Comparison of ENCODE assay signal across 32 cellular contexts in the genomic region with DNA sequence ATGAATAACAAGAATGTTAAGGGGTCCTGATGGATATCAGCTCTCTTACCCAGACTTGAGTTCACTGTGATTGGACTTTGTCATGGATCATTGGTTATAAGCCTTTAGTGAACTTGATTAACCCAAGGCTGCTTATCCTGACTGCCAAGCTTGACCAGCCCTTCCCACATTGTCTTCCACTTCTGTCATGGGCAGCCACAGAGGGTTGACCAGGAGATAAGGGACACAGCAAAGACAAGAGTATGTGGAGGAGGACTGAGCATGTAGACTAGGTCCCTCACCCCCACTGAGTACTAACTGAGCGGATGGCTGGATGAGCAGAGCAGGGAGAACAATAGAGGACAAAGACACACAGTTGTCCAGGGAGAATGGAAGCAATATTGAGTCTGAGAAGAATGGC. TPM values are rescaled to one million over a fixed set of nuclear protein-coding genes. Genes with fewer than 3 reads are reported as not detected.
"Had no signal": no experiment of that assay in that cellular context is flagged by ENCODE, and none has a peak within 500 bp of the region (broad histone marks: within the 10 kb centered on the region; RNA-seq: fewer than 3 reads in every experiment).

No MANE protein-coding gene starts in this region.

- H3K4me3 ChIP-seq: adrenal gland, body of pancreas, esophagus squamous epithelium, gastroesophageal sphincter had no signal

- H3K4me1 Mint-ChIP-seq: activated CD4-positive, alpha-beta T cell treated with anti-CD3 and anti-CD28 coated beads, Interleukin-2, amount 10 ng/mL, durations not matched to agents 7 days and 5 days; activated naive CD4-positive, alpha-beta T cell treated with anti-CD3 and anti-CD28 coated beads, Interleukin-2, amount 50 U/mL, for 24 hours; activated naive CD8-positive, alpha-beta T cell treated with anti-CD3 and anti-CD28 coated beads for 36 hours; activated naive CD8-positive, alpha-beta T cell treated with anti-CD3 and anti-CD28 coated beads, Interleukin-2, amount 50 U/mL, for 24 hours; activated T-helper 17 cell treated with anti-CD3 and anti-CD28 coated beads, Interleukin-2, amount 50 U/mL, for 72 hours; T-cell; T-helper 17 cell had no signal

- H3K9me3 ChIP-seq: adrenal gland, body of pancreas, esophagus squamous epithelium, gastroesophageal sphincter had no signal

- H3K27ac ChIP-seq: adrenal gland, body of pancreas, esophagus squamous epithelium, gastroesophageal sphincter had no signal

- H3K27me3 ChIP-seq: adrenal gland, body of pancreas, esophagus squamous epithelium, gastroesophageal sphincter had no signal

- ATAC-seq: activated CD8-positive, alpha-beta T cell treated with anti-CD3 and anti-CD28 coated beads for 36 hours; activated naive CD8-positive, alpha-beta T cell treated with anti-CD3 and anti-CD28 coated beads, Interleukin-2, amount 50 U/mL, for 24 hours; activated T-cell treated with anti-CD3 and anti-CD28 coated beads, Interleukin-2, amount 50 U/mL, for 4 hours; activated T-helper 17 cell treated with anti-CD3 and anti-CD28 coated beads, Interleukin-2, amount 50 U/mL, for 72 hours; body of pancreas; effector memory CD8-positive, alpha-beta T cell; T-cell; T-helper 17 cell had no signal

- H3K4me3 Mint-ChIP-seq: activated CD4-positive, alpha-beta T cell treated with anti-CD3 and anti-CD28 coated beads, Interleukin-2, amount 10 ng/mL, durations not matched to agents 7 days and 5 days; activated CD8-positive, alpha-beta T cell treated with anti-CD3 and anti-CD28 coated beads for 36 hours; activated naive CD4-positive, alpha-beta T cell treated with anti-CD3 and anti-CD28 coated beads, Interleukin-2, amount 50 U/mL, for 24 hours; activated naive CD8-positive, alpha-beta T cell treated with anti-CD3 and anti-CD28 coated beads for 36 hours; activated naive CD8-positive, alpha-beta T cell treated with anti-CD3 and anti-CD28 coated beads, Interleukin-2, amount 50 U/mL, for 24 hours; activated T-cell treated with anti-CD3 and anti-CD28 coated beads, Interleukin-2, amount 50 U/mL, for 4 hours; activated T-helper 17 cell treated with anti-CD3 and anti-CD28 coated beads, Interleukin-2, amount 50 U/mL, for 72 hours; effector memory CD8-positive, alpha-beta T cell; T-cell; T-helper 17 cell; T-helper 2 cell treated with Interferon-gamma antibody and Interleukin-4, amounts not matched to agents 5 μg/mL and 100 μg/mL, for 36 hours had no signal

- H3K4me1 ChIP-seq: adrenal gland, body of pancreas, esophagus squamous epithelium had no signal

- H3K36me3 Mint-ChIP-seq: activated naive CD4-positive, alpha-beta T cell treated with anti-CD3 and anti-CD28 coated beads, Interleukin-2, amount 50 U/mL, for 24 hours; activated naive CD8-positive, alpha-beta T cell treated with anti-CD3 and anti-CD28 coated beads for 36 hours; T-cell had no signal

- H3K9me3 Mint-ChIP-seq: activated CD4-positive, alpha-beta T cell treated with anti-CD3 and anti-CD28 coated beads, Interleukin-2, amount 10 ng/mL, durations not matched to agents 7 days and 5 days; activated CD8-positive, alpha-beta T cell treated with anti-CD3 and anti-CD28 coated beads for 36 hours; activated naive CD4-positive, alpha-beta T cell treated with anti-CD3 and anti-CD28 coated beads, Interleukin-2, amount 50 U/mL, for 24 hours; activated naive CD8-positive, alpha-beta T cell treated with anti-CD3 and anti-CD28 coated beads for 36 hours; activated naive CD8-positive, alpha-beta T cell treated with anti-CD3 and anti-CD28 coated beads, Interleukin-2, amount 50 U/mL, for 24 hours; activated T-cell treated with anti-CD3 and anti-CD28 coated beads, Interleukin-2, amount 50 U/mL, for 4 hours; activated T-helper 17 cell treated with anti-CD3 and anti-CD28 coated beads, Interleukin-2, amount 50 U/mL, for 72 hours; effector memory CD8-positive, alpha-beta T cell; T-cell; T-helper 2 cell treated with Interferon-gamma antibody and Interleukin-4, amounts not matched to agents 5 μg/mL and 100 μg/mL, for 36 hours had no signal

- H3K36me3 ChIP-seq: adrenal gland, esophagus squamous epithelium had no signal

- H3K27ac Mint-ChIP-seq: activated CD4-positive, alpha-beta T cell treated with anti-CD3 and anti-CD28 coated beads, Interleukin-2, amount 10 ng/mL, durations not matched to agents 7 days and 5 days; activated CD8-positive, alpha-beta T cell treated with anti-CD3 and anti-CD28 coated beads for 36 hours; activated naive CD4-positive, alpha-beta T cell treated with anti-CD3 and anti-CD28 coated beads, Interleukin-2, amount 50 U/mL, for 24 hours; activated naive CD8-positive, alpha-beta T cell treated with anti-CD3 and anti-CD28 coated beads for 36 hours; activated naive CD8-positive, alpha-beta T cell treated with anti-CD3 and anti-CD28 coated beads, Interleukin-2, amount 50 U/mL, for 24 hours; activated T-helper 17 cell treated with anti-CD3 and anti-CD28 coated beads, Interleukin-2, amount 50 U/mL, for 72 hours; effector memory CD8-positive, alpha-beta T cell; T-cell; T-helper 17 cell; T-helper 2 cell treated with Interferon-gamma antibody and Interleukin-4, amounts not matched to agents 5 μg/mL and 100 μg/mL, for 36 hours had no signal

- DNase-seq: activated CD4-positive, alpha-beta T cell treated with anti-CD3 and anti-CD28 coated beads for 1 hour; activated CD4-positive, alpha-beta T cell treated with anti-CD3 and anti-CD28 coated beads for 4 hours; activated CD4-positive, alpha-beta T cell treated with anti-CD3 and anti-CD28 coated beads, Interleukin-2, amount 10 ng/mL, durations not matched to agents 7 days and 5 days; activated CD4-positive, alpha-beta T cell treated with anti-CD3 and anti-CD28 coated beads, Interleukin-2, amount 50 U/mL, for 4 hours; activated CD8-positive, alpha-beta memory T cell treated with anti-CD3 and anti-CD28 coated beads for 24 hours; activated CD8-positive, alpha-beta T cell treated with anti-CD3 and anti-CD28 coated beads for 36 hours; activated effector memory CD4-positive, alpha-beta T cell treated with Interleukin-2 at 50 U/mL for 16 hours; activated gamma-delta T cell treated with Interleukin-2 at 50 U/mL for 16 hours; activated naive CD4-positive, alpha-beta T cell treated with Interleukin-2 at 50 U/mL for 16 hours; activated naive CD8-positive, alpha-beta T cell treated with anti-CD3 and anti-CD28 coated beads for 36 hours; activated naive CD8-positive, alpha-beta T cell treated with anti-CD3 and anti-CD28 coated beads, Interleukin-2, amount 50 U/mL, for 24 hours; activated T-cell treated with anti-CD3 and anti-CD28 coated beads, Interleukin-2, amount 50 U/mL, for 4 hours; adrenal gland; amygdala; aorta; body of pancreas; caudate nucleus; cortex of kidney; dermis blood vessel endothelial cell; effector CD4-positive, alpha-beta T cell; effector memory CD8-positive, alpha-beta T cell; erythroblast; esophagus squamous epithelium; foreskin melanocyte; SW 1271; T-cell; T-helper 17 cell; T1000 had no signal

RNA-seq across cellular contexts. Expression of a gene that starts 52.5 kb away (rescaled TPM):
- total RNA-seq: activated CD8-positive, alpha-beta T cell treated with anti-CD3 and anti-CD28 coated beads for 36 hours; activated naive CD8-positive, alpha-beta T cell treated with anti-CD3 and anti-CD28 coated beads for 36 hours; activated T-cell treated with anti-CD3 and anti-CD28 coated beads, Interleukin-2, amount 50 U/mL, for 4 hours; T-helper 17 cell had no signal
